In genomic region chr12:32566663-32567634, GRCh38 we compare ENCODE assay signal across 10 cellular contexts.
A peak's percentile ranks its signal among the peaks of the same experiment; 100 is the strongest.
DNase-seq lines count a peak whose midpoint lies in the region; ATAC-seq, FAIRE-seq and TF ChIP-seq lines count a peak whose summit lies in the region.
"Had no signal": no experiment of that assay in that cellular context is flagged by ENCODE, and none has a peak within 500 bp of the region (broad histone marks: within the 10 kb centered on the region; RNA-seq: fewer than 3 reads in every experiment).

No MANE protein-coding gene starts in this region.

- H3K79me2 ChIP-seq in HepG2 (ENCODE audit: insufficient read depth, low read length) (no peaks in the 10 kb centered on the region), PC-3 (ENCODE audit: low read length) (no peaks in the 10 kb centered on the region)

- H4K20me1 ChIP-seq in HepG2 (ENCODE audit: insufficient read depth, low read length) (no peaks in the 10 kb centered on the region), PC-3 (ENCODE audit: low read length) (no peaks in the 10 kb centered on the region)

- H3K9me3 ChIP-seq in right lobe of liver: no peaks in the 10 kb centered on the region
- no peaks in the 10 kb centered on the region for H3K9me3 ChIP-seq in HepG2 (ENCODE audit: low read length)
- H3K9me3 ChIP-seq in mucosa of stomach (ENCODE audit: control insufficient read depth, low read length): no peaks in the 10 kb centered on the region
- H3K9me3 ChIP-seq in PC-3 (ENCODE audit: low read length): no peaks in the 10 kb centered on the region

- CTCF ChIA-PET in HepG2 (lab: Yijun Ruan, JAX; ENCODE audit: low intra/inter-chr PET ratio, low total read pairs) (no interaction called here), PC-3 (lab: Charles Lee) (no interaction called here)

- H3K9me3 Mint-ChIP-seq in glutamatergic neuron (ENCODE audit: unreplicated experiment): peaks cover 17% of the 10 kb centered on the region

- POLR2A ChIA-PET in HepG2 (lab: Yijun Ruan, JAX) (no interaction called here), PC-3 (lab: Charles Lee; ENCODE audit: unreplicated experiment) (no interaction called here)

- H3K4me2 ChIP-seq in HepG2 (ENCODE audit: low read depth, low read length) (no peak overlapping the region), PC-3 (ENCODE audit: low read length) (no peak overlapping the region)

- BruUV-seq in HepG2 (replicated peaks; lab: Mats Ljungman, UMichigan) (no TSS peak), PC-3 (replicated peaks; lab: Mats Ljungman, UMichigan) (no TSS peak)

- no peaks in the 10 kb centered on the region for H3K9me2 ChIP-seq in PC-3 (replicated peaks; ENCODE audit: low read length)

- H3K4me1 ChIP-seq in right lobe of liver (peaks cover 0 to 14% (median under 1%) of the 10 kb centered on the region in 4 donors), HepG2 (ENCODE audit: insufficient read depth, low read length) (peaks cover 44% of the 10 kb centered on the region), mucosa of stomach (ENCODE audit: control insufficient read depth, insufficient read depth, low read length) (peaks cover 57% of the 10 kb centered on the region), PC-3 (ENCODE audit: insufficient read depth, low read length) (peaks cover 23% of the 10 kb centered on the region)

- TF ChIP-seq POLR2A in right lobe of liver (IDR thresholded peaks at IDR 0.05) (no peak), HepG2 (IDR thresholded peaks at IDR 0.05; ENCODE audit: insufficient read depth in 1 of 2, low read depth in 2 of 2, low read length in 2 of 2) (no peak)

- intact Hi-C loops in right lobe of liver (cut with DNase I) (no loop called here), HepG2 (cut with micrococcal nuclease; ENCODE audit: unreplicated experiment) (no loop called here), PC-3 (cut with micrococcal nuclease) (no loop called here)

- no peak for TF ChIP-seq RAD21 in HepG2 (CRISPR knock-in tag; IDR thresholded peaks at IDR 0.05)

- peak overlapping the region; percentile 65 for H3K27ac Mint-ChIP-seq in glutamatergic neuron (ENCODE audit: unreplicated experiment)

- no peak for TF ChIP-seq CTCF in right lobe of liver (IDR thresholded peaks at IDR 0.05)
- TF ChIP-seq CTCF in HepG2 (CRISPR knock-in tag; IDR thresholded peaks at IDR 0.05): no peak
- no peak for TF ChIP-seq CTCF in glutamatergic neuron (IDR thresholded peaks at IDR 0.05; ENCODE audit: partially characterized antibody, unreplicated experiment)
- no peak for TF ChIP-seq CTCF in PC-3 (conservative IDR thresholded peaks at IDR 0.05; ENCODE audit: low read depth, low read length)

- peak overlapping the region; percentile 22 for H3K4me3 Mint-ChIP-seq in glutamatergic neuron (ENCODE audit: unreplicated experiment)

- in situ Hi-C loops in HepG2 (cut with HindIII; ENCODE audit: extremely low pct_ligation_motif_present, low pct_unique_long_range_greater_than_20kb): no loop called here

- TF ChIP-seq EP300 in HepG2 (IDR thresholded peaks at IDR 0.05; ENCODE audit: low read depth in 2 of 2, low read length in 2 of 2): no peak
- no peak for TF ChIP-seq EP300 in HepG2 (CRISPR knock-in tag; IDR thresholded peaks at IDR 0.05; ENCODE audit: borderline replicate concordance)

- H3F3A ChIP-seq in PC-3 (ENCODE audit: low read length, unreplicated experiment): no peaks in the 10 kb centered on the region

- H3K36me3 Mint-ChIP-seq in glutamatergic neuron (ENCODE audit: unreplicated experiment): no peaks in the 10 kb centered on the region

- H3K36me3 ChIP-seq in right lobe of liver (peaks cover 0 to 14% (median 7%) of the 10 kb centered on the region in 4 donors), HepG2 (replicated peaks in 1 of 2; ENCODE audit: control insufficient read depth in 1 of 2, insufficient read depth in 2 of 2, low read length in 2 of 2) (peaks cover 5 to 20% of the 10 kb centered on the region in 2 experiments; a peak in 4 of 5 replicates), mucosa of stomach (ENCODE audit: control insufficient read depth, insufficient read depth, low read length) (no peaks in the 10 kb centered on the region), PC-3 (ENCODE audit: low read depth, low read length) (no peaks in the 10 kb centered on the region)

- peaks cover 60% of the 10 kb centered on the region for H3K4me1 Mint-ChIP-seq in glutamatergic neuron (ENCODE audit: low read depth, unreplicated experiment)

- H3K27ac ChIP-seq in right lobe of liver: no peak overlapping the region
- no peak overlapping the region for H3K27ac ChIP-seq in HepG2 (ENCODE audit: extremely low read length, insufficient read depth, low read length)
- no peak overlapping the region for H3K27ac ChIP-seq in PC-3 (ENCODE audit: low read length)

- H3K27me3 Mint-ChIP-seq in glutamatergic neuron (ENCODE audit: unreplicated experiment): peaks cover 13% of the 10 kb centered on the region

- DNase-seq in right lobe of liver: no peak
- no peak for DNase-seq in HepG2 (ENCODE audit: low spot score)
- no peak for DNase-seq in glutamatergic neuron
- no peak for DNase-seq in PC-3
- DNase-seq in DMS114 treated with DMSO at 0.1 percent for 48 hours (lab: John Stamatoyannopoulos, UW; ENCODE audit: unreplicated experiment): no peak
- DNase-seq in mesenteric fat pad (ENCODE audit: low spot score): no peak
- DNase-seq: NCI-H2107, posterior cingulate gyrus had no signal

- peak; percentile 47 to 73 (median 51) for ATAC-seq in right lobe of liver
- ATAC-seq in HepG2: no peak
- ATAC-seq in GM21447 (IDR thresholded peaks at IDR 0.05; ENCODE audit: unreplicated experiment): no peak
- no peak for ATAC-seq in PC-3

- H2AFZ ChIP-seq in HepG2 (ENCODE audit: low read length) (no peak overlapping the region), PC-3 (ENCODE audit: low read length) (no peak overlapping the region)

- no peak for FAIRE-seq in HepG2 (lab: Jason Lieb, UNC)

- H3K9ac ChIP-seq in HepG2 (ENCODE audit: insufficient read depth, low read depth, low read length) (no peak overlapping the region), mucosa of stomach (ENCODE audit: low read length) (no peak overlapping the region), PC-3 (ENCODE audit: low read length) (no peak overlapping the region)

- no peak overlapping the region for H3K4me3 ChIP-seq in right lobe of liver
- no peak overlapping the region for H3K4me3 ChIP-seq in HepG2 (replicated peaks in 1 of 3; ENCODE audit: insufficient read depth in 1 of 3, low read depth in 2 of 3, low read length in 3 of 3)
- peak overlapping the region; percentile 29 for H3K4me3 ChIP-seq in mucosa of stomach (ENCODE audit: low read length)
- H3K4me3 ChIP-seq in PC-3 (ENCODE audit: low read length): no peak overlapping the region

- H3K27me3 ChIP-seq in right lobe of liver (no peaks in the 10 kb centered on the region), HepG2 (ENCODE audit: control insufficient read depth in 1 of 2, insufficient read depth in 2 of 2, low read length in 2 of 2) (no peaks in the 10 kb centered on the region), mucosa of stomach (ENCODE audit: control insufficient read depth, insufficient read depth, low read length) (no peaks in the 10 kb centered on the region), PC-3 (ENCODE audit: low read length) (no peaks in the 10 kb centered on the region)

- 75% methylated on average over 5 of the region's 8 CpGs for WGBS in right lobe of liver (ENCODE audit: insufficient coverage, low coverage, low lambda C conversion rate, missing lambda C conversion rate)
- 85% methylated on average over 8 of the region's 8 CpGs for WGBS in HepG2 (ENCODE audit: low lambda C conversion rate)

TF ChIP-seq in HepG2, 621 proteins besides CTCF, POLR2A, EP300 and RAD21 (continues in another document):
- no peak for TF ChIP-seq ZNF670 (CRISPR knock-in tag; IDR thresholded peaks at IDR 0.05; ENCODE audit: borderline replicate concordance)
- TF ChIP-seq SALL2 (CRISPR knock-in tag; IDR thresholded peaks at IDR 0.05): no peak
- TF ChIP-seq EHMT2 (IDR thresholded peaks at IDR 0.05; ENCODE audit: borderline replicate concordance, low read depth, low read length): no peak
- no peak for TF ChIP-seq KDM6A (CRISPR knock-in tag; IDR thresholded peaks at IDR 0.05; ENCODE audit: low read depth)
- no peak for TF ChIP-seq CREB1 (IDR thresholded peaks at IDR 0.05)
- no peak for TF ChIP-seq CREB1 (CRISPR knock-in tag; IDR thresholded peaks at IDR 0.05)
- TF ChIP-seq, protein P1, sequence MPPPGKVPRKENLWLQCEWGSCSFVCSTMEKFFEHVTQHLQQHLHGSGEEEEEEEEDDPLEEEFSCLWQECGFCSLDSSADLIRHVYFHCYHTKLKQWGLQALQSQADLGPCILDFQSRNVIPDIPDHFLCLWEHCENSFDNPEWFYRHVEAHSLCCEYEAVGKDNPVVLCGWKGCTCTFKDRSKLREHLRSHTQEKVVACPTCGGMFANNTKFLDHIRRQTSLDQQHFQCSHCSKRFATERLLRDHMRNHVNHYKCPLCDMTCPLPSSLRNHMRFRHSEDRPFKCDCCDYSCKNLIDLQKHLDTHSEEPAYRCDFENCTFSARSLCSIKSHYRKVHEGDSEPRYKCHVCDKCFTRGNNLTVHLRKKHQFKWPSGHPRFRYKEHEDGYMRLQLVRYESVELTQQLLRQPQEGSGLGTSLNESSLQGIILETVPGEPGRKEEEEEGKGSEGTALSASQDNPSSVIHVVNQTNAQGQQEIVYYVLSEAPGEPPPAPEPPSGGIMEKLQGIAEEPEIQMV (CRISPR knock-in tag; IDR thresholded peaks at IDR 0.05; ENCODE audit: low read depth): no peak
- TF ChIP-seq SPEN (CRISPR knock-in tag; IDR thresholded peaks at IDR 0.05; ENCODE audit: low read depth): no peak
- TF ChIP-seq PPARG (CRISPR knock-in tag; conservative IDR thresholded peaks at IDR 0.05): no peak
- TF ChIP-seq ATF2 (CRISPR knock-in tag; IDR thresholded peaks at IDR 0.05): no peak
- TF ChIP-seq ZNF326 (CRISPR knock-in tag; IDR thresholded peaks at IDR 0.05; ENCODE audit: borderline replicate concordance): no peak
- no peak for TF ChIP-seq POGZ (CRISPR knock-in tag; IDR thresholded peaks at IDR 0.05)
- no peak for TF ChIP-seq TGIF2 (CRISPR knock-in tag; IDR thresholded peaks at IDR 0.05)
- TF ChIP-seq ATF7-NPFF (CRISPR knock-in tag; IDR thresholded peaks at IDR 0.05; ENCODE audit: low read depth): no peak

Comparison
In these comparisons a context has a peak if more than half of its experiments do, and no peak if none do; other contexts are left out.
1. ATAC-seq: peak in right lobe of liver (4 of 4); none in HepG2 (single experiment), GM21447 (single experiment) and PC-3 (single experiment).